Comparison of ENCODE assay signal across 10 cellular contexts in genomic region chr18:58544616-58545337, GRCh38.
A peak's percentile ranks its signal among the peaks of the same experiment; 100 is the strongest.
DNase-seq lines count a peak whose midpoint lies in the region; ATAC-seq and TF ChIP-seq lines count a peak whose summit lies in the region.
"Had no signal": no experiment of that assay in that cellular context is flagged by ENCODE, and none has a peak within 500 bp of the region (broad histone marks: within the 10 kb centered on the region; RNA-seq: fewer than 3 reads in every experiment).

No MANE protein-coding gene starts in this region.

- H3K27me3 Mint-ChIP-seq in activated naive CD8-positive, alpha-beta T cell treated with anti-CD3 and anti-CD28 coated beads, Interleukin-2, amount 50 U/mL, for 24 hours = no peaks in the 10 kb centered on the region

- peaks cover 2% of the 10 kb centered on the region for H3K36me3 Mint-ChIP-seq in activated naive CD8-positive, alpha-beta T cell treated with anti-CD3 and anti-CD28 coated beads, Interleukin-2, amount 50 U/mL, for 24 hours (ENCODE audit: low read depth)

- peak overlapping the region; percentile 79 for H3K27ac Mint-ChIP-seq in activated naive CD8-positive, alpha-beta T cell treated with anti-CD3 and anti-CD28 coated beads, Interleukin-2, amount 50 U/mL, for 24 hours

- peaks cover 89% of the 10 kb centered on the region for H3K4me1 Mint-ChIP-seq in activated naive CD8-positive, alpha-beta T cell treated with anti-CD3 and anti-CD28 coated beads, Interleukin-2, amount 50 U/mL, for 24 hours
- H3K4me1 Mint-ChIP-seq: neural crest cell had no signal

- H3K36me3 ChIP-seq in GM06990 (ENCODE audit: control insufficient read depth, insufficient read depth, low read length) = no peaks in the 10 kb centered on the region

- DNase-seq in GM06990 (ENCODE audit: extremely low read depth, insufficient read length) (peak; percentile 57), LoVo (ENCODE audit: low spot score) (no peak), dermis blood vessel endothelial cell (no peak), AG08396 (ENCODE audit: low spot score) (no peak), NCI-H2107 (lab: John Stamatoyannopoulos, UW) (no peak)
- DNase-seq in activated naive CD8-positive, alpha-beta T cell treated with anti-CD3 and anti-CD28 coated beads, Interleukin-2, amount 50 U/mL, for 24 hours = no peak
- DNase-seq: activated effector memory CD4-positive, alpha-beta T cell treated with Interleukin-2 at 50 U/mL for 16 hours had no signal

- no peaks in the 10 kb centered on the region for H3K27me3 ChIP-seq in GM06990 (replicated peaks; ENCODE audit: control insufficient read depth, insufficient read depth, low read length)

- peak overlapping the region; percentile 48 for H3K4me3 Mint-ChIP-seq in activated naive CD8-positive, alpha-beta T cell treated with anti-CD3 and anti-CD28 coated beads, Interleukin-2, amount 50 U/mL, for 24 hours
- H3K4me3 Mint-ChIP-seq: neural crest cell had no signal

- H3K4me3 ChIP-seq in GM06990 (replicated peaks; ENCODE audit: low read depth, low read length) = no peak overlapping the region

- TF ChIP-seq CTCF in GM06990 (IDR thresholded peaks at IDR 0.05; ENCODE audit: insufficient read depth, low read length, poor library complexity, severe bottlenecking) = no peak

- ATAC-seq in GM18519 (IDR thresholded peaks at IDR 0.05; ENCODE audit: low FRiP score, unreplicated experiment) (peak; percentile 30), HG03045 (IDR thresholded peaks at IDR 0.05; ENCODE audit: unreplicated experiment) (peak; percentile 32)
- peak; percentile 34 for ATAC-seq in activated naive CD8-positive, alpha-beta T cell treated with anti-CD3 and anti-CD28 coated beads, Interleukin-2, amount 50 U/mL, for 24 hours

- no peaks in the 10 kb centered on the region for H3K9me3 Mint-ChIP-seq in activated naive CD8-positive, alpha-beta T cell treated with anti-CD3 and anti-CD28 coated beads, Interleukin-2, amount 50 U/mL, for 24 hours
- H3K9me3 Mint-ChIP-seq: neural crest cell had no signal
